Comparison of ENCODE assay signal across 17 cellular contexts in genomic region chr12:111971800-111972199, GRCh38. TPM values are rescaled to one million over a fixed set of nuclear protein-coding genes. Genes with fewer than 3 reads are reported as not detected.
DNase-seq lines count a peak whose midpoint lies in the region; ATAC-seq and TF ChIP-seq lines count a peak whose summit lies in the region.
"Had no signal": no experiment of that assay in that cellular context is flagged by ENCODE, and none has a peak within 500 bp of the region (broad histone marks: within the 10 kb centered on the region; RNA-seq: fewer than 3 reads in every experiment).

No MANE protein-coding gene starts in this region.

- H3K36me3 Mint-ChIP-seq in natural killer cell = no peaks in the 10 kb centered on the region
- no peaks in the 10 kb centered on the region for H3K36me3 Mint-ChIP-seq in natural killer cell treated with Interleukin-12 subunit alpha and Interleukin-12 subunit beta and Interleukin-15 and Interleukin-18, amount 100 ng/mL, for 72 hours
- H3K36me3 Mint-ChIP-seq in effector memory CD8-positive, alpha-beta T cell (ENCODE audit: insufficient read depth) = peaks cover 9% of the 10 kb centered on the region

- no peak for TF ChIP-seq CTCF in natural killer cell (IDR thresholded peaks at IDR 0.05)

- peak; percentile 84 to 99 (median 95) for ATAC-seq in natural killer cell
- ATAC-seq in natural killer cell treated with Interleukin-12 subunit alpha and Interleukin-12 subunit beta and Interleukin-15 and Interleukin-18, amount 100 ng/mL, for 72 hours = no peak
- peak; percentile 100 for ATAC-seq in effector memory CD8-positive, alpha-beta T cell (replicated peaks)
- ATAC-seq in HG02678 (IDR thresholded peaks at IDR 0.05; ENCODE audit: unreplicated experiment) = no peak
- ATAC-seq: GM12878 had no signal

- H3K9me3 Mint-ChIP-seq in natural killer cell = no peaks in the 10 kb centered on the region
- no peaks in the 10 kb centered on the region for H3K9me3 Mint-ChIP-seq in natural killer cell treated with Interleukin-12 subunit alpha and Interleukin-12 subunit beta and Interleukin-15 and Interleukin-18, amount 100 ng/mL, for 72 hours
- H3K9me3 Mint-ChIP-seq in effector memory CD8-positive, alpha-beta T cell = no peaks in the 10 kb centered on the region

- H3K27me3 Mint-ChIP-seq in natural killer cell (ENCODE audit: low read depth in 2 of 2) = no peaks in the 10 kb centered on the region
- H3K27me3 Mint-ChIP-seq in natural killer cell treated with Interleukin-12 subunit alpha and Interleukin-12 subunit beta and Interleukin-15 and Interleukin-18, amount 100 ng/mL, for 72 hours = no peaks in the 10 kb centered on the region
- no peaks in the 10 kb centered on the region for H3K27me3 Mint-ChIP-seq in effector memory CD8-positive, alpha-beta T cell
- H3K27me3 Mint-ChIP-seq: CD4-positive, alpha-beta memory T cell had no signal

- intact Hi-C loops in natural killer cell (cut with micrococcal nuclease) = no loop called here

- H3K27ac Mint-ChIP-seq in natural killer cell = peak overlapping the region; percentile 61 to 78
- H3K27ac Mint-ChIP-seq in natural killer cell treated with Interleukin-12 subunit alpha and Interleukin-12 subunit beta and Interleukin-15 and Interleukin-18, amount 100 ng/mL, for 72 hours = no peak overlapping the region
- peak overlapping the region; percentile 28 to 85 for H3K27ac Mint-ChIP-seq in effector memory CD8-positive, alpha-beta T cell

- peaks cover 22 to 25% of the 10 kb centered on the region in 2 donors for H3K4me1 Mint-ChIP-seq in natural killer cell
- peaks cover 4 to 14% of the 10 kb centered on the region in 2 donors for H3K4me1 Mint-ChIP-seq in natural killer cell treated with Interleukin-12 subunit alpha and Interleukin-12 subunit beta and Interleukin-15 and Interleukin-18, amount 100 ng/mL, for 72 hours (ENCODE audit: low read depth in 2 of 2)
- peaks cover 12 to 33% of the 10 kb centered on the region in 2 donors for H3K4me1 Mint-ChIP-seq in effector memory CD8-positive, alpha-beta T cell (ENCODE audit: low read depth in 2 of 2)

- DNase-seq in natural killer cell (no peak), OCI-M1 (lab: John Stamatoyannopoulos, UW) (peak; percentile 66), retina (no peak), NCI-H2107 (lab: John Stamatoyannopoulos, UW) (no peak)
- no peak for DNase-seq in natural killer cell treated with Interleukin-12 subunit alpha and Interleukin-12 subunit beta and Interleukin-15 and Interleukin-18, amount 100 ng/mL, for 72 hours (ENCODE audit: low spot score)
- DNase-seq in effector memory CD8-positive, alpha-beta T cell = peak; percentile 15 to 24 (median 23)
- DNase-seq: C1 segment of cervical spinal cord; CD4-positive, alpha-beta memory T cell; DMS 273 treated with DMSO at 0.1 percent for 48 hours; DMS79; EL; GDM1; GM23248; H7; HCEC 1CT had no signal

- peak overlapping the region; percentile 60 for H3K4me3 Mint-ChIP-seq in natural killer cell
- H3K4me3 Mint-ChIP-seq in natural killer cell treated with Interleukin-12 subunit alpha and Interleukin-12 subunit beta and Interleukin-15 and Interleukin-18, amount 100 ng/mL, for 72 hours = no peak overlapping the region
- peak overlapping the region; percentile 20 to 68 for H3K4me3 Mint-ChIP-seq in effector memory CD8-positive, alpha-beta T cell
- H3K4me3 Mint-ChIP-seq: CD4-positive, alpha-beta memory T cell had no signal

RNA-seq across cellular contexts. Expression of gene TMEM116, which starts 41.2 kb away (rescaled TPM):
- 10 to 100 TPM in 2 of 3 donors, 1 to 10 TPM in 1; 6.5 to 10.2 (median 10.1) TPM for total RNA-seq in natural killer cell
- total RNA-seq in natural killer cell treated with Interleukin-12 subunit alpha and Interleukin-12 subunit beta and Interleukin-15 and Interleukin-18, amount 100 ng/mL, for 72 hours = 10 to 100 TPM in 1 of 2 donors, 1 to 10 TPM in 1; 6.2 to 17.3 TPM

RNA-seq across cellular contexts. Expression of gene ERP29, which starts 41.4 kb away (rescaled TPM):
- 10 to 100 TPM; 51.6 to 74.9 (median 57.8) TPM for total RNA-seq in natural killer cell
- 10 to 100 TPM; 46.0 to 61.7 TPM for total RNA-seq in natural killer cell treated with Interleukin-12 subunit alpha and Interleukin-12 subunit beta and Interleukin-15 and Interleukin-18, amount 100 ng/mL, for 72 hours

Comparison
In these comparisons a context has a peak if more than half of its experiments do, and no peak if none do; other contexts are left out.
1. ATAC-seq: peak in natural killer cell (3 of 3) and effector memory CD8-positive, alpha-beta T cell (single experiment); none in natural killer cell treated with Interleukin-12 subunit alpha and Interleukin-12 subunit beta and Interleukin-15 and Interleukin-18, amount 100 ng/mL, for 72 hours (0 of 2) and HG02678 (single experiment).
2. H3K27ac Mint-ChIP-seq: peak in natural killer cell (2 of 2) and effector memory CD8-positive, alpha-beta T cell (2 of 2); none in natural killer cell treated with Interleukin-12 subunit alpha and Interleukin-12 subunit beta and Interleukin-15 and Interleukin-18, amount 100 ng/mL, for 72 hours (0 of 2).
3. DNase-seq: peak in OCI-M1 (single experiment) and effector memory CD8-positive, alpha-beta T cell (3 of 3); none in natural killer cell (single experiment), natural killer cell treated with Interleukin-12 subunit alpha and Interleukin-12 subunit beta and Interleukin-15 and Interleukin-18, amount 100 ng/mL, for 72 hours (single experiment), retina (single experiment) and NCI-H2107 (single experiment).